Comparison of ENCODE assay signal across 8 cellular contexts in the genomic region with DNA sequence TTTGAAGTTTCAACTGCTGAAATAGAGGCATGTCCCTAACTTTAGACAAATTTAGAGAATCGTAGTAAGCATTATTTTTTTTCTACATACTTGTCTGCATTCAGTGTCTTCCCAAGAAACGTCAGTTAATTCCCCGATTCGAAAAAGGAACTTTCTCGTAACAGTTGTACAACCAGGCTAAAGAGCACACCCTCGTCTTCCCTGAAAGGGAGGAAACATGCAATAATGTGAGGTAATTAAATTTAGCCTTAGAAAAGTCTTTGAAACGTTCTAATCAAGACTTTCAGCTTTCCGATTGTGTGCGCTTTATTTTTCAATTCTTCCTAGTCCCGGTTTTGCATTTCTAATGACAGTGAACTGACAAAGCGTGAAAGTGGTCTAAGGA. TPM values are rescaled to one million over a fixed set of nuclear protein-coding genes. Genes with fewer than 3 reads are reported as not detected.
DNase-seq lines count a peak whose midpoint lies in the region; ATAC-seq and TF ChIP-seq lines count a peak whose summit lies in the region.

No MANE protein-coding gene starts in this region.

- H3K4me3 Mint-ChIP-seq in HFFc6, result peak overlapping the region; percentile 89
- peak overlapping the region; percentile 68 for H3K4me3 Mint-ChIP-seq in activated T-helper 17 cell treated with anti-CD3 and anti-CD28 coated beads, Interleukin-2, amount 50 U/mL, for 72 hours
- peak overlapping the region; percentile 78 for H3K4me3 Mint-ChIP-seq in stimulated activated memory B cell treated with anti-CD40 and anti-IgM and Interleukin-4, amounts not matched to agents 10 μg/mL and 1 μg/mL and 100 μg/mL, for 72 hours

- TF ChIP-seq CTCF in HFFc6 (IDR thresholded peaks at IDR 0.05), result no peak

- H3K9me3 Mint-ChIP-seq in HFFc6, result no peaks in the 10 kb centered on the region
- peaks cover 3% of the 10 kb centered on the region for H3K9me3 Mint-ChIP-seq in activated T-helper 17 cell treated with anti-CD3 and anti-CD28 coated beads, Interleukin-2, amount 50 U/mL, for 72 hours
- H3K9me3 Mint-ChIP-seq in stimulated activated memory B cell treated with anti-CD40 and anti-IgM and Interleukin-4, amounts not matched to agents 10 μg/mL and 1 μg/mL and 100 μg/mL, for 72 hours, result peaks cover 3% of the 10 kb centered on the region

- no peaks in the 10 kb centered on the region; the same call in 1 of the 2 replicates for H3K36me3 Mint-ChIP-seq in HFFc6 (ENCODE audit: low read depth)
- no peaks in the 10 kb centered on the region for H3K36me3 Mint-ChIP-seq in activated T-helper 17 cell treated with anti-CD3 and anti-CD28 coated beads, Interleukin-2, amount 50 U/mL, for 72 hours (ENCODE audit: low read depth)
- no peaks in the 10 kb centered on the region for H3K36me3 Mint-ChIP-seq in stimulated activated memory B cell treated with anti-CD40 and anti-IgM and Interleukin-4, amounts not matched to agents 10 μg/mL and 1 μg/mL and 100 μg/mL, for 72 hours

- H3K27me3 Mint-ChIP-seq in HFFc6 (ENCODE audit: insufficient read depth), result peaks cover 17% of the 10 kb centered on the region
- H3K27me3 Mint-ChIP-seq in activated T-helper 17 cell treated with anti-CD3 and anti-CD28 coated beads, Interleukin-2, amount 50 U/mL, for 72 hours, result peaks cover 43% of the 10 kb centered on the region
- H3K27me3 Mint-ChIP-seq in stimulated activated memory B cell treated with anti-CD40 and anti-IgM and Interleukin-4, amounts not matched to agents 10 μg/mL and 1 μg/mL and 100 μg/mL, for 72 hours, result peaks cover 32% of the 10 kb centered on the region

- peak overlapping the region; percentile 29 for H3K27ac Mint-ChIP-seq in HFFc6
- H3K27ac Mint-ChIP-seq in activated T-helper 17 cell treated with anti-CD3 and anti-CD28 coated beads, Interleukin-2, amount 50 U/mL, for 72 hours, result no peak overlapping the region
- H3K27ac Mint-ChIP-seq in stimulated activated memory B cell treated with anti-CD40 and anti-IgM and Interleukin-4, amounts not matched to agents 10 μg/mL and 1 μg/mL and 100 μg/mL, for 72 hours, result no peak overlapping the region

- peaks cover 33% of the 10 kb centered on the region for H3K4me1 Mint-ChIP-seq in HFFc6 (ENCODE audit: low read depth)
- peaks cover 4% of the 10 kb centered on the region for H3K4me1 Mint-ChIP-seq in activated T-helper 17 cell treated with anti-CD3 and anti-CD28 coated beads, Interleukin-2, amount 50 U/mL, for 72 hours
- H3K4me1 Mint-ChIP-seq in stimulated activated memory B cell treated with anti-CD40 and anti-IgM and Interleukin-4, amounts not matched to agents 10 μg/mL and 1 μg/mL and 100 μg/mL, for 72 hours, result peaks cover 14% of the 10 kb centered on the region

- DNase-seq in HFFc6, result no peak
- DNase-seq in DMS79 (lab: John Stamatoyannopoulos, UW), result no peak
- no peak for DNase-seq in superior temporal gyrus (ENCODE audit: extremely low spot score)
- DNase-seq in NCI-H1092 treated with DMSO at 0.1 percent for 48 hours (lab: John Stamatoyannopoulos, UW), result no peak
- no peak for DNase-seq in NCI-H2196 treated with DMSO at 0.1 percent for 48 hours (lab: John Stamatoyannopoulos, UW; ENCODE audit: unreplicated experiment)

- no peak for ATAC-seq in activated T-helper 17 cell treated with anti-CD3 and anti-CD28 coated beads, Interleukin-2, amount 50 U/mL, for 72 hours (replicated peaks)
- peak; percentile 5 for ATAC-seq in stimulated activated memory B cell treated with anti-CD40 and anti-IgM and Interleukin-4, amounts not matched to agents 10 μg/mL and 1 μg/mL and 100 μg/mL, for 72 hours

- H3K4me3 ChIP-seq in iPS-11a (ENCODE audit: low read depth, low read length), result peak overlapping the region; percentile 78

RNA-seq across cellular contexts. Expression of gene SLC1A3, which starts 0.4 kb away (rescaled TPM):
- total RNA-seq in HFFc6 (2021; fragmentation: NEBNext Ultra II Directional; extraction: Animal tissue kit (Norgen Biotek cat#: 25700)), result under 1 TPM in 1 of 6 experiments, not detected in 5; 0.14 TPM
- under 1 TPM in 1 of 2 donors, not detected in 1; 0.26 TPM for total RNA-seq in activated T-helper 17 cell treated with anti-CD3 and anti-CD28 coated beads, Interleukin-2, amount 50 U/mL, for 72 hours
